8 cellular contexts compared by ENCODE assay signal in genomic region chr1:99481391-99481996, GRCh38.
DNase-seq lines count a peak whose midpoint lies in the region; ATAC-seq and FAIRE-seq lines count a peak whose summit lies in the region.

No MANE protein-coding gene starts in this region.

- H3K27ac ChIP-seq in SK-N-MC: no peak overlapping the region

- H3K9ac ChIP-seq in SK-N-MC (ENCODE audit: insufficient read length): no peak overlapping the region

- no peak for ATAC-seq in activated CD4-positive, CD25-positive, alpha-beta regulatory T cell treated with anti-CD3 and anti-CD28 coated beads, Interleukin-2, amount 50 U/mL, for 24 hours
- peak; percentile 72 for ATAC-seq in GM21576 (IDR thresholded peaks at IDR 0.05; ENCODE audit: unreplicated experiment)
- peak; percentile 32 for ATAC-seq in effector memory CD8-positive, alpha-beta T cell (replicated peaks)

- no peak overlapping the region for H3K27ac Mint-ChIP-seq in effector memory CD8-positive, alpha-beta T cell

- peaks cover 7 to 16% of the 10 kb centered on the region in 2 donors for H3K27me3 Mint-ChIP-seq in effector memory CD8-positive, alpha-beta T cell

- H3K4me3 Mint-ChIP-seq in effector memory CD8-positive, alpha-beta T cell: no peak overlapping the region

- no peaks in the 10 kb centered on the region for H3K4me1 Mint-ChIP-seq in effector memory CD8-positive, alpha-beta T cell (ENCODE audit: low read depth in 2 of 2)

- no peaks in the 10 kb centered on the region for H3K9me3 Mint-ChIP-seq in effector memory CD8-positive, alpha-beta T cell

- H3K36me3 ChIP-seq in SK-N-MC (ENCODE audit: insufficient read depth, low read length): no peaks in the 10 kb centered on the region

- H3K9me3 ChIP-seq in SK-N-MC (ENCODE audit: low read depth, low read length): no peaks in the 10 kb centered on the region

- no peaks in the 10 kb centered on the region for H3K36me3 Mint-ChIP-seq in effector memory CD8-positive, alpha-beta T cell (ENCODE audit: insufficient read depth)

- no peak overlapping the region for H3K4me3 ChIP-seq in SK-N-MC

- DNase-seq in activated CD4-positive, CD25-positive, alpha-beta regulatory T cell treated with anti-CD3 and anti-CD28 coated beads, Interleukin-2, amount 50 U/mL, for 16 hours (ENCODE audit: low read depth, low spot score): peak; percentile 6
- DNase-seq in MV-4-11 (lab: John Stamatoyannopoulos, UW) (peak; percentile 33), SK-N-MC (ENCODE audit: low read depth, low spot score) (peak; percentile 66), medulla oblongata (ENCODE audit: extremely low spot score) (peak; percentile 80), urothelium cell line (ENCODE audit: low spot score) (peak; percentile 30)
- DNase-seq in effector memory CD8-positive, alpha-beta T cell: peak; percentile 9 to 21 (median 20)

- FAIRE-seq in urothelium cell line (lab: Jason Lieb, UNC): no peak

Comparison
In these comparisons a context has a peak if more than half of its experiments do, and no peak if none do; other contexts are left out.
1. DNase-seq: peak in every context shown above with its lines; median percentile 80 in medulla oblongata; 66 in SK-N-MC; 33 in MV-4-11; 30 in urothelium cell line; 20 in effector memory CD8-positive, alpha-beta T cell; 6 in activated CD4-positive, CD25-positive, alpha-beta regulatory T cell treated with anti-CD3 and anti-CD28 coated beads, Interleukin-2, amount 50 U/mL, for 16 hours.
2. ATAC-seq: peak in GM21576 (single experiment) and effector memory CD8-positive, alpha-beta T cell (single experiment); none in activated CD4-positive, CD25-positive, alpha-beta regulatory T cell treated with anti-CD3 and anti-CD28 coated beads, Interleukin-2, amount 50 U/mL, for 24 hours (0 of 2).